In genomic region chr3:24357635-24358034, GRCh38 we compare ENCODE assay signal across 28 cellular contexts.
"Had no signal": no experiment of that assay in that cellular context is flagged by ENCODE, and none has a peak within 500 bp of the region (broad histone marks: within the 10 kb centered on the region; RNA-seq: fewer than 3 reads in every experiment).

No MANE protein-coding gene starts in this region.

- DNase-seq: heart right ventricle; islet precursor cell; left ventricle myocardium inferior; mesendoderm; naive thymus-derived CD4-positive, alpha-beta T cell; nucleus accumbens; pancreas; posterior cingulate gyrus; retina; right cardiac atrium; stimulated activated CD4-positive, alpha-beta T cell treated with anti-CD3 and anti-CD28 coated beads, Interleukin-12 subunit alpha, Interleukin-12 subunit beta, amount 100 ng/mL, for 4 hours; stimulated activated CD4-positive, alpha-beta T cell treated with anti-CD3 and anti-CD28 coated beads, Interleukin-15, amount 100 ng/mL, for 24 hours; stimulated activated CD4-positive, alpha-beta T cell treated with anti-CD3 and anti-CD28 coated beads, Interleukin-2, amount 100 ng/mL, for 24 hours; stimulated activated CD4-positive, alpha-beta T cell treated with anti-CD3 and anti-CD28 coated beads, Interleukin-4, amount 100 ng/mL, for 1 hour; stimulated activated naive B cell treated with anti-CD40 and anti-IgM and Interleukin-4, amounts not matched to agents 10 μg/mL and 1 μg/mL and 100 μg/mL, for 72 hours; stimulated activated naive CD8-positive, alpha-beta T cell treated with anti-CD3 and anti-CD28 coated beads, Interleukin-15, Interleukin-2, amounts not matched to agents 100 U/mL and 50 U/mL, for 24 hours; stomach; testis; upper lobe of left lung had no signal

- H3K4me1 Mint-ChIP-seq: naive thymus-derived CD4-positive, alpha-beta T cell; stimulated activated naive B cell treated with anti-CD40 and anti-IgM and Interleukin-4, amounts not matched to agents 10 μg/mL and 1 μg/mL and 100 μg/mL, for 72 hours had no signal

- H2AFZ ChIP-seq: hepatocyte had no signal

- H3K27me3 Mint-ChIP-seq: naive thymus-derived CD4-positive, alpha-beta T cell; stimulated activated naive B cell treated with anti-CD40 and anti-IgM and Interleukin-4, amounts not matched to agents 10 μg/mL and 1 μg/mL and 100 μg/mL, for 72 hours had no signal

- H3K4me3 Mint-ChIP-seq: mesothelial cell of epicardium; naive thymus-derived CD4-positive, alpha-beta T cell; natural killer cell treated with Interleukin-12 subunit alpha and Interleukin-12 subunit beta and Interleukin-15 and Interleukin-18, amount 100 ng/mL, for 72 hours; neural crest cell; stimulated activated naive B cell treated with anti-CD40 and anti-IgM and Interleukin-4, amounts not matched to agents 10 μg/mL and 1 μg/mL and 100 μg/mL, for 72 hours had no signal

- H3K27me3 ChIP-seq: heart right ventricle, hepatocyte, pancreas, stomach, testis, tibial nerve, upper lobe of left lung had no signal

- H3K9me3 ChIP-seq: pancreas, prostate gland, stomach, testis, tibial nerve, upper lobe of left lung had no signal

- H3K4me3 ChIP-seq: heart right ventricle, hepatocyte, left ventricle myocardium inferior, lung, pancreas, prostate gland, skin epidermis, stomach, testis, tibial nerve, upper lobe of left lung had no signal

- H3K27ac ChIP-seq: heart right ventricle, hepatocyte, left ventricle myocardium inferior, pancreas, prostate gland, skin epidermis, stomach, testis, tibial nerve, upper lobe of left lung had no signal

- ATAC-seq: heart right ventricle; naive thymus-derived CD4-positive, alpha-beta T cell; natural killer cell treated with Interleukin-12 subunit alpha and Interleukin-12 subunit beta and Interleukin-15 and Interleukin-18, amount 100 ng/mL, for 72 hours; pancreas; right cardiac atrium; sciatic nerve; stimulated activated naive B cell treated with anti-CD40 and anti-IgM and Interleukin-4, amounts not matched to agents 10 μg/mL and 1 μg/mL and 100 μg/mL, for 72 hours; stimulated activated naive CD8-positive, alpha-beta T cell treated with anti-CD3 and anti-CD28 coated beads, Interleukin-15, Interleukin-2, amounts not matched to agents 100 U/mL and 50 U/mL, for 24 hours had no signal

- H3K4me2 ChIP-seq: hepatocyte had no signal

- H3K9me3 Mint-ChIP-seq: neural crest cell had no signal

- H3K4me1 ChIP-seq: prostate gland, testis had no signal

- H3K36me3 Mint-ChIP-seq: naive thymus-derived CD4-positive, alpha-beta T cell; natural killer cell treated with Interleukin-12 subunit alpha and Interleukin-12 subunit beta and Interleukin-15 and Interleukin-18, amount 100 ng/mL, for 72 hours; stimulated activated naive B cell treated with anti-CD40 and anti-IgM and Interleukin-4, amounts not matched to agents 10 μg/mL and 1 μg/mL and 100 μg/mL, for 72 hours had no signal

- H3K36me3 ChIP-seq: heart right ventricle, left ventricle myocardium inferior, pancreas, prostate gland, stomach, tibial nerve, upper lobe of left lung had no signal

- H3K27ac Mint-ChIP-seq: mesothelial cell of epicardium; naive thymus-derived CD4-positive, alpha-beta T cell; natural killer cell treated with Interleukin-12 subunit alpha and Interleukin-12 subunit beta and Interleukin-15 and Interleukin-18, amount 100 ng/mL, for 72 hours; stimulated activated naive B cell treated with anti-CD40 and anti-IgM and Interleukin-4, amounts not matched to agents 10 μg/mL and 1 μg/mL and 100 μg/mL, for 72 hours had no signal
